In genomic region chr16:56246051-56246817, GRCh38 we compare ENCODE assay signal across 9 cellular contexts. TPM values are rescaled to one million over a fixed set of nuclear protein-coding genes. Genes with fewer than 3 reads are reported as not detected.
DNase-seq lines count a peak whose midpoint lies in the region; ATAC-seq, FAIRE-seq and TF ChIP-seq lines count a peak whose summit lies in the region.
"Had no signal": no experiment of that assay in that cellular context is flagged by ENCODE, and none has a peak within 500 bp of the region (broad histone marks: within the 10 kb centered on the region; RNA-seq: fewer than 3 reads in every experiment).

No MANE protein-coding gene starts in this region.

- H3K4me1 ChIP-seq in HUES48 (ENCODE audit: control insufficient read depth, insufficient read depth, low read length) (peaks cover 5% of the 10 kb centered on the region; the same call in 1 of the 2 replicates), K562 (replicated peaks in 1 of 2; ENCODE audit: control insufficient read depth in 2 of 2, insufficient read depth in 2 of 2, low read length in 2 of 2) (peaks cover 7% of the 10 kb centered on the region in 2 experiments; a peak in 4 of 5 replicates), prostate gland (replicated peaks) (no peaks in the 10 kb centered on the region)

- H3K27me3 ChIP-seq in HUES48 (ENCODE audit: control insufficient read depth, insufficient read depth, low read length): no peaks in the 10 kb centered on the region
- no peaks in the 10 kb centered on the region; a peak in 1 of 5 replicates for H3K27me3 ChIP-seq in K562 (ENCODE audit: control insufficient read depth in 2 of 2, insufficient read depth in 2 of 2, low read length in 2 of 2)
- no peaks in the 10 kb centered on the region for H3K27me3 ChIP-seq in kidney epithelial cell (ENCODE audit: control insufficient read depth, insufficient read depth, low read length)
- H3K27me3 ChIP-seq in prostate gland (replicated peaks; ENCODE audit: insufficient read depth): no peaks in the 10 kb centered on the region

- H4K20me1 ChIP-seq in K562 (replicated peaks; ENCODE audit: control insufficient read depth, insufficient read depth, low read length): no peaks in the 10 kb centered on the region

- H3K9me3 ChIP-seq in HUES48 (ENCODE audit: control insufficient read depth, insufficient read depth, low read length) (no peaks in the 10 kb centered on the region), K562 (replicated peaks; ENCODE audit: control insufficient read depth, insufficient read depth, low read depth, low read length) (no peaks in the 10 kb centered on the region), prostate gland (no peaks in the 10 kb centered on the region)

- peak; percentile 19 to 45 for TF ChIP-seq RAD21 in K562 (CRISPR knock-in tag; conservative IDR thresholded peaks at IDR 0.05 in 1 of 2, IDR thresholded peaks at IDR 0.05 in 1 of 2)

- H3K9ac ChIP-seq in HUES48 (ENCODE audit: low read depth, low read length) (no peak overlapping the region), K562 (ENCODE audit: insufficient read depth in 1 of 2, low read depth in 2 of 2, low read length in 2 of 2) (0 out of 4 replicates have a peak overlapping the region, but pooled peaks of 1 of the 2 experiments have one; percentile 1)

- POLR2A ChIA-PET in K562 (lab: Yijun Ruan, JAX): interaction anchor here (0.7 to 1.7 kb wide), 5 partner anchors 9 to 19 kb away, joined by 3 to 7 read pairs (median 3); no protein-coding TSS in a partner anchor

- no peak for TF ChIP-seq EP300 in K562 (IDR thresholded peaks at IDR 0.05; ENCODE audit: low read length)

- H3K9me1 ChIP-seq in K562 (ENCODE audit: control insufficient read depth, insufficient read depth, low read length): no peaks in the 10 kb centered on the region

- H3K79me2 ChIP-seq in K562 (ENCODE audit: control insufficient read depth, insufficient read depth, low read length): no peaks in the 10 kb centered on the region

- WGBS in K562 (ENCODE audit: insufficient coverage, low coverage, missing lambda C conversion rate): 35% methylated on average over 13 of the region's 13 CpGs
- 43% methylated on average over 13 of the region's 13 CpGs for WGBS in prostate gland

- FAIRE-seq in K562 (lab: Jason Lieb, UNC): peak; percentile 82
- FAIRE-seq: GM12892 had no signal

- no peaks in the 10 kb centered on the region for H3K36me3 ChIP-seq in HUES48 (ENCODE audit: control insufficient read depth, insufficient read depth, low read length)
- no peaks in the 10 kb centered on the region for H3K36me3 ChIP-seq in K562 (ENCODE audit: control insufficient read depth, insufficient read depth, low read length)
- H3K36me3 ChIP-seq in kidney epithelial cell (ENCODE audit: control insufficient read depth, insufficient read depth, low read length): no peaks in the 10 kb centered on the region
- no peaks in the 10 kb centered on the region for H3K36me3 ChIP-seq in prostate gland

- no TSS peak for BruUV-seq in K562 (replicated peaks; lab: Mats Ljungman, UMichigan)

- H3K4me2 ChIP-seq in K562 (ENCODE audit: insufficient read depth, low read length): peak overlapping the region; percentile 39; the same call in 1 of the 2 replicates

- DNase-seq in K562 (ENCODE audit: extremely low read depth in 1 of 4, low spot score in 3 of 4) (peak in 2 of 4 experiments; percentile 23 to 50), kidney epithelial cell (ENCODE audit: low read depth) (peak; percentile 85), superior temporal gyrus (ENCODE audit: extremely low spot score) (peak; percentile 93), prostate gland (ENCODE audit: low spot score) (no peak), COLO668 (lab: John Stamatoyannopoulos, UW; ENCODE audit: unreplicated experiment) (no peak), SIG-M5 treated with dmso at 0.1 percent for 504 hours (lab: John Stamatoyannopoulos, UW; ENCODE audit: unreplicated experiment) (no peak)
- DNase-seq: activated CD8-positive, alpha-beta memory T cell treated with anti-CD3 and anti-CD28 coated beads for 24 hours had no signal

- TF ChIP-seq POLR2A in K562 (conservative IDR thresholded peaks at IDR 0.05) (no peak), prostate gland (IDR thresholded peaks at IDR 0.05) (no peak)

- H3K27ac ChIP-seq in HUES48 (ENCODE audit: low read depth, low read length) (peak overlapping the region; percentile 21), K562 (ENCODE audit: extremely low read depth, low read depth, low read length) (no peak overlapping the region), prostate gland (peak overlapping the region in 1 of 2 donors; percentile 12)

- CTCF ChIA-PET in K562 (lab: Yijun Ruan, JAX; ENCODE audit: low intra/inter-chr PET ratio): no interaction called here

- H3K4me3 ChIP-seq in HUES48 (ENCODE audit: low read depth, low read length): no peak overlapping the region
- H3K4me3 ChIP-seq in K562: no peak overlapping the region
- no peak overlapping the region for H3K4me3 ChIP-seq in kidney epithelial cell (ENCODE audit: low read depth, low read length)
- H3K4me3 ChIP-seq in prostate gland: no peak overlapping the region

- in situ Hi-C loops in K562 (cut with MboI): no loop called here

- peak overlapping the region; percentile 88 for H2AFZ ChIP-seq in K562 (ENCODE audit: low read depth, low read length)

- intact Hi-C loops in K562 (cut with micrococcal nuclease): loop anchor here (5.0 kb wide), 1 partner anchor 71 kb away; no protein-coding TSS in a partner anchor
- intact Hi-C loops in prostate gland (cut with DNase I): no loop called here

- TF ChIP-seq CTCF in K562 (IDR thresholded peaks at IDR 0.05 in 2 of 3, conservative IDR thresholded peaks at IDR 0.05 in 1 of 3; ENCODE audit: insufficient read depth in 2 of 3, low read depth in 1 of 3, low read length in 3 of 3) (peak; percentile 8 to 45 (median 20); a peak in 2 of 6 replicates), kidney epithelial cell (IDR thresholded peaks at IDR 0.05; ENCODE audit: insufficient read depth, low read length, poor library complexity, severe bottlenecking) (no peak), prostate gland (IDR thresholded peaks at IDR 0.05) (no peak)

- peak; percentile 86 for ATAC-seq in K562

TF ChIP-seq in K562, 482 proteins besides CTCF, POLR2A, EP300 and RAD21 (continues in another document):
- no peak for TF ChIP-seq ZZZ3 (IDR thresholded peaks at IDR 0.05)
- TF ChIP-seq CREM (IDR thresholded peaks at IDR 0.05; ENCODE audit: low read depth): 0 out of 2 replicates have a peak, but pooled peaks have one; percentile 5
- TF ChIP-seq BRD9 (IDR thresholded peaks at IDR 0.05; ENCODE audit: low read depth, partially characterized antibody): no peak
- TF ChIP-seq SPI1 (IDR thresholded peaks at IDR 0.05; ENCODE audit: borderline replicate concordance, low read depth, low read length): peak; percentile 64; the same call in 1 of the 2 replicates
- TF ChIP-seq ZNF197 (CRISPR knock-in tag; IDR thresholded peaks at IDR 0.05; ENCODE audit: low read depth): no peak
- no peak for TF ChIP-seq BDP1 (IDR thresholded peaks at IDR 0.05; ENCODE audit: insufficient read depth, insufficient read length)
- TF ChIP-seq ZBTB43 (CRISPR knock-in tag; IDR thresholded peaks at IDR 0.05): no peak
- TF ChIP-seq E2F6 (IDR thresholded peaks at IDR 0.05; ENCODE audit: borderline replicate concordance in 1 of 2, extremely low read depth in 1 of 2, insufficient read depth in 1 of 2, insufficient read length in 1 of 2, low read depth in 1 of 2, low read length in 1 of 2, poor library complexity in 1 of 2, severe bottlenecking in 1 of 2): peak in 1 of 2 experiments; percentile 18
- TF ChIP-seq L3MBTL2 (IDR thresholded peaks at IDR 0.05): peak; percentile 83
- no peak for TF ChIP-seq FOS (IDR thresholded peaks at IDR 0.05; ENCODE audit: extremely low read depth, insufficient read length)

RNA-seq across cellular contexts. Expression of gene GNAO1, which starts 54.9 kb away (rescaled TPM):
- 0.14 and 0.28 TPM in 2 replicates for total RNA-seq in K562 (2011; cell fraction: chromatin; rRNA removed; ENCODE audit: low replicate concordance)
- total RNA-seq in K562 (2011; cell fraction: nucleolus; rRNA removed): 0.17 and 0.26 TPM in 2 replicates
- 0.66 TPM in 1 of 2 replicates, not detected in the other for total RNA-seq in K562 (2011; cell fraction: nucleoplasm; rRNA removed)
- total RNA-seq in K562 (2014; rRNA removed) (0.33 TPM in 1 of 2 replicates, not detected in the other), K562 (2014; rRNA removed; fragmentation: Illumina TruSeq; extraction: Trizol) (not detected in 2 replicates), K562 (2015; rRNA removed; fragmentation: Illumina TruSeq; extraction: Trizol) (not detected in 2 replicates), K562 (2021) (0.11 and 0.42 TPM in 2 replicates), kidney epithelial cell (2.7 and 5.7 TPM in 2 replicates), prostate gland (10 to 100 TPM in 1 of 2 donors, 1 to 10 TPM in 1; 6.1 to 23.6 TPM)
- polyA plus RNA-seq in K562 (2011; rRNA removed) (0.07 TPM in 1 of 2 replicates, not detected in the other), K562 (2014; fragmentation: Illumina TruSeq; extraction: Trizol) (0.07 and 0.24 TPM in 2 replicates), K562 (2014; fragmentation: Nextera tagmentation; extraction: Ambion mirVana) (not detected), K562 (2014; rRNA removed) (0.07 and 0.09 TPM in 2 replicates)
- polyA plus RNA-seq in K562 (2011; cell fraction: cytosol; rRNA removed): 0.24 TPM in 1 of 2 replicates, not detected in the other
- 0.10 and 0.30 TPM in 2 replicates for polyA plus RNA-seq in K562 (2011; cell fraction: nucleus; rRNA removed)
- 0.21 and 0.83 TPM in 2 replicates for polyA plus RNA-seq in K562 (2012)
- polyA minus RNA-seq in K562 (2011; rRNA and poly(A)+ RNA removed): 0.03 TPM in 1 of 2 replicates, not detected in the other
- not detected in 2 replicates for polyA minus RNA-seq in K562 (2011; cell fraction: cytosol; rRNA and poly(A)+ RNA removed)
- polyA minus RNA-seq in K562 (2011; cell fraction: nucleus; rRNA and poly(A)+ RNA removed): 0.13 TPM in 1 of 2 replicates, not detected in the other

Comparison
In these comparisons a context has a peak if more than half of its experiments do, and no peak if none do; other contexts are left out.
1. DNase-seq: peak in kidney epithelial cell (single experiment) and superior temporal gyrus (single experiment); none in prostate gland (single experiment), COLO668 (single experiment) and SIG-M5 treated with dmso at 0.1 percent for 504 hours (single experiment).
2. CTCF ChIP-seq: peak in K562 (3 of 3); none in kidney epithelial cell (single experiment) and prostate gland (0 of 4).